ENCODE assay signal across 1 cellular context in the genomic region with DNA sequence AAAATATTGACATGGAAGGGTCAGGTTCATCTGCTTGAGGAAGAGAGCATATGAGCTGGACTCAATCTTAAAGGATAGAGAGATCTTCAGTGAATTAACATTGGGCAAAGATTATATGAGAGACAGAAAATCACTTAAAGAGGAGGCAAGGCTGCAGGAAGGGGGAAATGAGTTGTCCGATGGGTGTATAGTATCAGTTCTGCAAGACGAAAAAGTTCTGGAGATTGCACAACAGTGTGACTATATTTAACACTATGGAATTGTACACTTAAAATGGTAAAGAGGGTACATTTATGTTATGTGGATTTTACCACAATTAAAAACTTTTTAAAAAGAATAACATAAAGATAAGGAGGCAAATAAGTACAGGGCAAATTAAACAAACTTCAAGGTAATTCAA.
TF ChIP-seq lines count a peak whose summit lies in the region.

No MANE protein-coding gene starts in this region.

TF ChIP-seq in SK-N-SH, 30 proteins besides CTCF, POLR2A, EP300 and RAD21 (continued from another document):
- TF ChIP-seq, protein P1, sequence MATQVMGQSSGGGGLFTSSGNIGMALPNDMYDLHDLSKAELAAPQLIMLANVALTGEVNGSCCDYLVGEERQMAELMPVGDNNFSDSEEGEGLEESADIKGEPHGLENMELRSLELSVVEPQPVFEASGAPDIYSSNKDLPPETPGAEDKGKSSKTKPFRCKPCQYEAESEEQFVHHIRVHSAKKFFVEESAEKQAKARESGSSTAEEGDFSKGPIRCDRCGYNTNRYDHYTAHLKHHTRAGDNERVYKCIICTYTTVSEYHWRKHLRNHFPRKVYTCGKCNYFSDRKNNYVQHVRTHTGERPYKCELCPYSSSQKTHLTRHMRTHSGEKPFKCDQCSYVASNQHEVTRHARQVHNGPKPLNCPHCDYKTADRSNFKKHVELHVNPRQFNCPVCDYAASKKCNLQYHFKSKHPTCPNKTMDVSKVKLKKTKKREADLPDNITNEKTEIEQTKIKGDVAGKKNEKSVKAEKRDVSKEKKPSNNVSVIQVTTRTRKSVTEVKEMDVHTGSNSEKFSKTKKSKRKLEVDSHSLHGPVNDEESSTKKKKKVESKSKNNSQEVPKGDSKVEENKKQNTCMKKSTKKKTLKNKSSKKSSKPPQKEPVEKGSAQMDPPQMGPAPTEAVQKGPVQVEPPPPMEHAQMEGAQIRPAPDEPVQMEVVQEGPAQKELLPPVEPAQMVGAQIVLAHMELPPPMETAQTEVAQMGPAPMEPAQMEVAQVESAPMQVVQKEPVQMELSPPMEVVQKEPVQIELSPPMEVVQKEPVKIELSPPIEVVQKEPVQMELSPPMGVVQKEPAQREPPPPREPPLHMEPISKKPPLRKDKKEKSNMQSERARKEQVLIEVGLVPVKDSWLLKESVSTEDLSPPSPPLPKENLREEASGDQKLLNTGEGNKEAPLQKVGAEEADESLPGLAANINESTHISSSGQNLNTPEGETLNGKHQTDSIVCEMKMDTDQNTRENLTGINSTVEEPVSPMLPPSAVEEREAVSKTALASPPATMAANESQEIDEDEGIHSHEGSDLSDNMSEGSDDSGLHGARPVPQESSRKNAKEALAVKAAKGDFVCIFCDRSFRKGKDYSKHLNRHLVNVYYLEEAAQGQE (IDR thresholded peaks at IDR 0.05; ENCODE audit: low read depth, low read length) = no peak
- TF ChIP-seq CHD2 (IDR thresholded peaks at IDR 0.05; ENCODE audit: low read length, partially characterized antibody) (no peak), JUND (IDR thresholded peaks at IDR 0.05) (no peak), RCOR1 (IDR thresholded peaks at IDR 0.05; ENCODE audit: low read length) (no peak), RXRA (IDR thresholded peaks at IDR 0.05; ENCODE audit: borderline replicate concordance, low read depth) (no peak)
